In the genomic region with DNA sequence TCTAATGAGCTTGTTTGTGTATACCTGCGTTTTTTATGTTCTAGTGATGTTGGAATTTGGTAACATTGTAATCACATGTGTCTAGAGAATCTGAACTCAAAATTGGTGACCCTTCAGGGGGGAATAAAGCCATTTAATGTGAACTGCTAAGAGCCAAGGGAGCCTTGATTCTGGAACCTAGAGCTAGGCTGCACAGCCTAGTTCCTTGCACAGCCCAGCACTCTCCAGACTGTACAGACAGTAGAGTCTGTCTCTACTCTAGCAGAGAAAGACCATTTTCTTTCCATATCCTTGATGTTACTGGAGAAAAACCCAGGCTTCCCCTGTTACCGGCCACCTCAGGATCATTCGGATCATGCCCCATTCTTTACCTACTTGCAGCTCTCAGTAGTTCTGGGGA, we compare ENCODE assay signal across 14 cellular contexts. TPM values are rescaled to one million over a fixed set of nuclear protein-coding genes. Genes with fewer than 3 reads are reported as not detected.
DNase-seq lines count a peak whose midpoint lies in the region; ATAC-seq and TF ChIP-seq lines count a peak whose summit lies in the region.
"Had no signal": no experiment of that assay in that cellular context is flagged by ENCODE, and none has a peak within 500 bp of the region (broad histone marks: within the 10 kb centered on the region; RNA-seq: fewer than 3 reads in every experiment).

No MANE protein-coding gene starts in this region.

- TF ChIP-seq EP300 in SK-N-SH (IDR thresholded peaks at IDR 0.05; ENCODE audit: borderline replicate concordance in 1 of 2, low read depth in 1 of 2, low read length in 1 of 2): no peak

- no peak for TF ChIP-seq RAD21 in SK-N-SH (IDR thresholded peaks at IDR 0.05; ENCODE audit: low read length)

- peaks cover 15% of the 10 kb centered on the region for H3F3A ChIP-seq in GM23248 (ENCODE audit: insufficient read depth)
- peaks cover 5% of the 10 kb centered on the region for H3F3A ChIP-seq in SK-N-SH (replicated peaks; ENCODE audit: insufficient read depth)

- H3K27ac ChIP-seq in GM23248: no peak overlapping the region; the same call in 1 of the 2 replicates
- peak overlapping the region; percentile 6 to 33; a peak in 2 of 4 replicates for H3K27ac ChIP-seq in SK-N-SH (ENCODE audit: low read depth in 2 of 2, low read length in 1 of 2)
- H3K27ac ChIP-seq: C4-2B had no signal

- no peak for ATAC-seq in stimulated activated naive B cell treated with anti-CD40 and anti-IgM and Interleukin-4, amounts not matched to agents 10 μg/mL and 1 μg/mL and 100 μg/mL, for 72 hours (replicated peaks)
- ATAC-seq: HepG2 had no signal

- in situ Hi-C loops in GM23248 (cut with MboI): no loop called here

- H3K36me3 Mint-ChIP-seq in chondrocyte (ENCODE audit: low read depth): peaks cover 10% of the 10 kb centered on the region
- H3K36me3 Mint-ChIP-seq in stimulated activated naive B cell treated with anti-CD40 and anti-IgM and Interleukin-4, amounts not matched to agents 10 μg/mL and 1 μg/mL and 100 μg/mL, for 72 hours: peaks cover 39 to 56% of the 10 kb centered on the region in 2 donors

- H3K27ac Mint-ChIP-seq in chondrocyte (ENCODE audit: unreplicated experiment): peak overlapping the region; percentile 43
- H3K27ac Mint-ChIP-seq in stimulated activated naive B cell treated with anti-CD40 and anti-IgM and Interleukin-4, amounts not matched to agents 10 μg/mL and 1 μg/mL and 100 μg/mL, for 72 hours: no peak overlapping the region

- H3K4me1 Mint-ChIP-seq in chondrocyte (ENCODE audit: low read depth): peaks cover 18% of the 10 kb centered on the region
- H3K4me1 Mint-ChIP-seq in stimulated activated naive B cell treated with anti-CD40 and anti-IgM and Interleukin-4, amounts not matched to agents 10 μg/mL and 1 μg/mL and 100 μg/mL, for 72 hours: peaks cover 10 to 37% of the 10 kb centered on the region in 2 donors

- peaks cover 34% of the 10 kb centered on the region for H3K79me2 ChIP-seq in GM23248 (ENCODE audit: insufficient read depth)
- peaks cover 23% of the 10 kb centered on the region for H3K79me2 ChIP-seq in SK-N-SH (ENCODE audit: insufficient read depth)

- POLR2A ChIA-PET in SK-N-SH (lab: Yijun Ruan, JAX): no interaction called here

- H3K9me3 ChIP-seq in GM23248 (ENCODE audit: low read depth) (no peaks in the 10 kb centered on the region), SK-N-SH (no peaks in the 10 kb centered on the region)
- H3K9me3 ChIP-seq: BE2C, HAP-1 had no signal

- no peaks in the 10 kb centered on the region for H3K27me3 ChIP-seq in GM23248 (replicated peaks; ENCODE audit: insufficient read depth)
- no peaks in the 10 kb centered on the region for H3K27me3 ChIP-seq in SK-N-SH (ENCODE audit: insufficient read depth)
- H3K27me3 ChIP-seq: BE2C had no signal

- TF ChIP-seq CTCF in SK-N-SH (IDR thresholded peaks at IDR 0.05): no peak
- no peak for TF ChIP-seq CTCF in chondrocyte (IDR thresholded peaks at IDR 0.05)

- 95 to 98% methylated on average over 3 of the region's 3 CpGs for WGBS in GM23248 (ENCODE audit: low coverage in 1 of 2, low lambda C conversion rate in 2 of 2, missing lambda C conversion rate in 2 of 2), 2 experiments
- WGBS in SK-N-SH (ENCODE audit: low lambda C conversion rate): 86% methylated on average over 3 of the region's 3 CpGs

- H2AFZ ChIP-seq in GM23248: no peak overlapping the region
- H2AFZ ChIP-seq in SK-N-SH (ENCODE audit: low read depth): peak overlapping the region; percentile 27; the same call in 1 of the 2 replicates

- H3K4me3 ChIP-seq in GM23248: no peak overlapping the region
- no peak overlapping the region for H3K4me3 ChIP-seq in SK-N-SH (ENCODE audit: low read depth in 2 of 2, low read length in 1 of 2)
- H3K4me3 ChIP-seq: HAP-1 had no signal

- intact Hi-C loops in posterior cingulate gyrus (cut with DNase I): no loop called here

- peaks cover 23% of the 10 kb centered on the region for H3K4me1 ChIP-seq in GM23248 (ENCODE audit: insufficient read depth)
- peaks cover 0 to 4% of the 10 kb centered on the region in 2 experiments; a peak in 1 of 4 replicates for H3K4me1 ChIP-seq in SK-N-SH (ENCODE audit: control insufficient read depth in 1 of 2, insufficient read depth in 2 of 2, low read depth in 1 of 2, low read length in 1 of 2)
- H3K4me1 ChIP-seq: BE2C had no signal

- H4K20me1 ChIP-seq in GM23248 (ENCODE audit: insufficient read depth): no peaks in the 10 kb centered on the region
- 0 out of 2 replicates have a peak, but pooled peaks cover 3% of the 10 kb centered on the region for H4K20me1 ChIP-seq in SK-N-SH (ENCODE audit: insufficient read depth)

- no peak overlapping the region for H3K4me3 Mint-ChIP-seq in chondrocyte (ENCODE audit: unreplicated experiment)
- no peak overlapping the region for H3K4me3 Mint-ChIP-seq in stimulated activated naive B cell treated with anti-CD40 and anti-IgM and Interleukin-4, amounts not matched to agents 10 μg/mL and 1 μg/mL and 100 μg/mL, for 72 hours
- H3K4me3 Mint-ChIP-seq: CD4-positive, alpha-beta memory T cell had no signal

- DNase-seq in GM23248 (no peak), SK-N-SH (no peak), chondrocyte (ENCODE audit: low spot score) (no peak), pons (ENCODE audit: low spot score) (peak; percentile 45), posterior cingulate gyrus (no peak), midbrain (lab: John Stamatoyannopoulos, UW) (no peak), HUDEP-2 (lab: John Stamatoyannopoulos, UW; ENCODE audit: unreplicated experiment in 76 of 76) (no peak)
- no peak for DNase-seq in stimulated activated naive B cell treated with anti-CD40 and anti-IgM and Interleukin-4, amounts not matched to agents 10 μg/mL and 1 μg/mL and 100 μg/mL, for 72 hours
- DNase-seq: BE2C; CD4-positive, alpha-beta memory T cell; COR-L47 had no signal

- H3K27me3 Mint-ChIP-seq in chondrocyte (ENCODE audit: low read depth): no peaks in the 10 kb centered on the region
- H3K27me3 Mint-ChIP-seq in stimulated activated naive B cell treated with anti-CD40 and anti-IgM and Interleukin-4, amounts not matched to agents 10 μg/mL and 1 μg/mL and 100 μg/mL, for 72 hours: no peaks in the 10 kb centered on the region
- H3K27me3 Mint-ChIP-seq: CD4-positive, alpha-beta memory T cell had no signal

- peak overlapping the region; percentile 6; the same call in 1 of the 2 replicates for H3K9ac ChIP-seq in GM23248
- H3K9ac ChIP-seq in SK-N-SH: no peak overlapping the region

- no peaks in the 10 kb centered on the region for H3K9me3 Mint-ChIP-seq in chondrocyte (ENCODE audit: low read depth)
- H3K9me3 Mint-ChIP-seq in stimulated activated naive B cell treated with anti-CD40 and anti-IgM and Interleukin-4, amounts not matched to agents 10 μg/mL and 1 μg/mL and 100 μg/mL, for 72 hours: no peaks in the 10 kb centered on the region
- H3K9me3 Mint-ChIP-seq: CD4-positive, alpha-beta memory T cell had no signal

- H3K36me3 ChIP-seq in GM23248 (ENCODE audit: low read depth): peaks cover 3% of the 10 kb centered on the region; the same call in 1 of the 2 replicates
- peaks cover 20 to 38% of the 10 kb centered on the region in 2 experiments for H3K36me3 ChIP-seq in SK-N-SH (replicated peaks in 1 of 2; ENCODE audit: control insufficient read depth in 1 of 2, insufficient read depth in 2 of 2, low read length in 1 of 2)

- H3K4me2 ChIP-seq in GM23248 (ENCODE audit: unreplicated experiment) (no peak overlapping the region), SK-N-SH (no peak overlapping the region; the same call in 1 of the 2 replicates)

- H3K9me2 ChIP-seq in GM23248 (ENCODE audit: insufficient read depth): no peaks in the 10 kb centered on the region
- H3K9me2 ChIP-seq in SK-N-SH: no peaks in the 10 kb centered on the region

- CTCF ChIA-PET in SK-N-SH (lab: Yijun Ruan, JAX): interaction anchor here (1.0 to 2.1 kb wide), 2 partner anchors 9 to 223 kb away, joined by 3 to 7 read pairs; a partner anchor contains a TSS

TF ChIP-seq in SK-N-SH, 30 proteins besides CTCF, POLR2A, EP300 and RAD21 (continues in another document):
- TF ChIP-seq, protein P1, sequence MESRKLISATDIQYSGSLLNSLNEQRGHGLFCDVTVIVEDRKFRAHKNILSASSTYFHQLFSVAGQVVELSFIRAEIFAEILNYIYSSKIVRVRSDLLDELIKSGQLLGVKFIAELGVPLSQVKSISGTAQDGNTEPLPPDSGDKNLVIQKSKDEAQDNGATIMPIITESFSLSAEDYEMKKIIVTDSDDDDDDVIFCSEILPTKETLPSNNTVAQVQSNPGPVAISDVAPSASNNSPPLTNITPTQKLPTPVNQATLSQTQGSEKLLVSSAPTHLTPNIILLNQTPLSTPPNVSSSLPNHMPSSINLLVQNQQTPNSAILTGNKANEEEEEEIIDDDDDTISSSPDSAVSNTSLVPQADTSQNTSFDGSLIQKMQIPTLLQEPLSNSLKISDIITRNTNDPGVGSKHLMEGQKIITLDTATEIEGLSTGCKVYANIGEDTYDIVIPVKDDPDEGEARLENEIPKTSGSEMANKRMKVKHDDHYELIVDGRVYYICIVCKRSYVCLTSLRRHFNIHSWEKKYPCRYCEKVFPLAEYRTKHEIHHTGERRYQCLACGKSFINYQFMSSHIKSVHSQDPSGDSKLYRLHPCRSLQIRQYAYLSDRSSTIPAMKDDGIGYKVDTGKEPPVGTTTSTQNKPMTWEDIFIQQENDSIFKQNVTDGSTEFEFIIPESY (IDR thresholded peaks at IDR 0.05; ENCODE audit: borderline replicate concordance, low read depth): no peak

RNA-seq across cellular contexts. Expression of a gene that starts 8.6 kb away (rescaled TPM):
- 25.0 and 30.2 TPM in 2 replicates for total RNA-seq in GM23248 (2014; rRNA removed; shearing (Covaris generic))
- polyA plus RNA-seq in GM23248 (2016; fragmentation: Nextera tagmentation; extraction: Ambion mirVana) (26.2 and 27.5 TPM in 2 replicates), SK-N-SH (2012; rRNA removed) (26.7 and 34.7 TPM in 2 replicates)
- polyA plus RNA-seq in SK-N-SH (2012; cell fraction: cytosol; rRNA removed): 38.9 and 48.4 TPM in 2 replicates
- 8.4 and 18.6 TPM in 2 replicates for polyA plus RNA-seq in SK-N-SH (2012; cell fraction: nucleus; rRNA removed)
- total RNA-seq in chondrocyte: 14.0 to 20.4 TPM (median 15.5 TPM) in 3 replicates

RNA-seq across cellular contexts. Expression of a gene that starts 8.8 kb away (rescaled TPM):
- total RNA-seq in GM23248 (2014; rRNA removed; shearing (Covaris generic)): 11.1 and 14.3 TPM in 2 replicates
- polyA plus RNA-seq in GM23248 (2016; fragmentation: Nextera tagmentation; extraction: Ambion mirVana) (6.7 and 9.1 TPM in 2 replicates), SK-N-SH (2012; rRNA removed) (5.5 and 8.4 TPM in 2 replicates)
- polyA plus RNA-seq in SK-N-SH (2012; cell fraction: cytosol; rRNA removed): 5.9 and 6.0 TPM in 2 replicates
- polyA plus RNA-seq in SK-N-SH (2012; cell fraction: nucleus; rRNA removed): 8.9 and 16.4 TPM in 2 replicates
- total RNA-seq in chondrocyte: 24.9 to 36.5 TPM (median 27.1 TPM) in 3 replicates

RNA-seq across cellular contexts. Expression of a gene that starts 52.6 kb away (rescaled TPM):
- 0.51 and 6.3 TPM in 2 replicates for total RNA-seq in GM23248 (2014; rRNA removed; shearing (Covaris generic))
- polyA plus RNA-seq in GM23248 (2016; fragmentation: Nextera tagmentation; extraction: Ambion mirVana) (2.4 and 3.1 TPM in 2 replicates), SK-N-SH (2012; rRNA removed) (2.7 and 3.9 TPM in 2 replicates)
- 3.2 and 3.6 TPM in 2 replicates for polyA plus RNA-seq in SK-N-SH (2012; cell fraction: cytosol; rRNA removed)
- 0.92 and 1.0 TPM in 2 replicates for polyA plus RNA-seq in SK-N-SH (2012; cell fraction: nucleus; rRNA removed)
- 17.2 to 20.2 TPM (median 19.7 TPM) in 3 replicates for total RNA-seq in chondrocyte
